Comparison of ENCODE assay signal across 31 cellular contexts in genomic region chr14:59451849-59452248, GRCh38.
"Had no signal": no experiment of that assay in that cellular context is flagged by ENCODE, and none has a peak within 500 bp of the region (broad histone marks: within the 10 kb centered on the region; RNA-seq: fewer than 3 reads in every experiment).

No MANE protein-coding gene starts in this region.

- ATAC-seq: activated CD8-positive, alpha-beta T cell treated with anti-CD3 and anti-CD28 coated beads for 36 hours; activated naive CD4-positive, alpha-beta T cell treated with anti-CD3 and anti-CD28 coated beads, Interleukin-2, amount 50 U/mL, for 72 hours; activated T-cell treated with anti-CD3 and anti-CD28 coated beads, Interleukin-2, amount 50 U/mL, for 4 hours; activated T-cell treated with anti-CD3 and anti-CD28 coated beads, Interleukin-2, amount 50 U/mL, for 72 hours; activated T-helper 17 cell treated with anti-CD3 and anti-CD28 coated beads, Interleukin-2, amount 50 U/mL, for 72 hours; body of pancreas had no signal

- H3K36me3 ChIP-seq: adrenal gland, brain microvascular endothelial cell, breast epithelium had no signal

- H3K9me3 ChIP-seq: adrenal gland, body of pancreas, breast epithelium had no signal

- H3K27ac ChIP-seq: adrenal gland, body of pancreas, brain microvascular endothelial cell, breast epithelium, VCaP had no signal

- H3K27me3 ChIP-seq: adrenal gland, body of pancreas, brain microvascular endothelial cell, breast epithelium had no signal

- DNase-seq: activated B cell treated with CpG ODN at 0.5 μM for 24 hours; activated CD4-positive, alpha-beta memory T cell treated with anti-CD3 and anti-CD28 coated beads for 36 hours; activated CD4-positive, alpha-beta T cell treated with anti-CD3 and anti-CD28 coated beads for 4 hours; activated CD4-positive, alpha-beta T cell treated with anti-CD3 and anti-CD28 coated beads, Interleukin-2, amount 10 ng/mL, durations not matched to agents 24 days and 14 days; activated CD4-positive, alpha-beta T cell treated with anti-CD3 and anti-CD28 coated beads, Interleukin-2, amount 50 U/mL, for 1 hour; activated CD4-positive, alpha-beta T cell treated with anti-CD3 and anti-CD28 coated beads, Interleukin-2, amount 50 U/mL, for 4 hours; activated CD4-positive, CD25-positive, alpha-beta regulatory T cell treated with anti-CD3 and anti-CD28 coated beads, Interleukin-2, amount 50 U/mL, for 72 hours; activated CD8-positive, alpha-beta memory T cell treated with anti-CD3 and anti-CD28 coated beads, Interleukin-2, amount 50 U/mL, for 4 hours; activated CD8-positive, alpha-beta T cell treated with anti-CD3 and anti-CD28 coated beads for 36 hours; activated effector memory CD4-positive, alpha-beta T cell treated with anti-CD3 and anti-CD28 coated beads, Interleukin-2, amount 50 U/mL, for 16 hours; activated gamma-delta T cell treated with Interleukin-2 at 50 U/mL for 16 hours; activated naive CD4-positive, alpha-beta T cell; activated naive CD4-positive, alpha-beta T cell treated with anti-CD3 and anti-CD28 coated beads for 36 hours; activated naive CD4-positive, alpha-beta T cell treated with anti-CD3 and anti-CD28 coated beads, Interleukin-2, amount 50 U/mL, for 16 hours; activated naive CD8-positive, alpha-beta T cell treated with anti-CD3 and anti-CD28 coated beads for 36 hours; activated T-cell treated with anti-CD3 and anti-CD28 coated beads for 4 hours; activated T-cell treated with anti-CD3 and anti-CD28 coated beads, Interleukin-2, amount 50 U/mL, for 1 hour; activated T-cell treated with anti-CD3 and anti-CD28 coated beads, Interleukin-2, amount 50 U/mL, for 4 hours; activated T-cell treated with anti-CD3 and anti-CD28 coated beads, Interleukin-2, amount 50 U/mL, for 72 hours; adrenal gland; amniotic stem cell; aorta; body of pancreas; brain microvascular endothelial cell; central memory CD4-positive, alpha-beta T cell; T-helper 2 cell; T-helper 9 cell had no signal

- H3K4me3 ChIP-seq: adrenal gland, body of pancreas, breast epithelium had no signal

- H3K4me1 ChIP-seq: body of pancreas, breast epithelium had no signal
